In genomic region chr3:120203016-120203415, GRCh38 we compare ENCODE assay signal across 9 cellular contexts.
DNase-seq lines count a peak whose midpoint lies in the region; ATAC-seq, FAIRE-seq and TF ChIP-seq lines count a peak whose summit lies in the region.
"Had no signal": no experiment of that assay in that cellular context is flagged by ENCODE, and none has a peak within 500 bp of the region (broad histone marks: within the 10 kb centered on the region; RNA-seq: fewer than 3 reads in every experiment).

No MANE protein-coding gene starts in this region.

- TF ChIP-seq CTCF in D721Med (IDR thresholded peaks at IDR 0.05; ENCODE audit: insufficient read depth, missing control alignments) = no peak
- no peak for TF ChIP-seq CTCF in WERI-Rb-1 (IDR thresholded peaks at IDR 0.05; ENCODE audit: low read depth, low read length)

- WGBS in right cardiac atrium = 22% methylated on average over 2 of the region's 2 CpGs

- peak; percentile 65 for DNase-seq in HTR-8/SVneo (ENCODE audit: insufficient read length, low spot score)
- DNase-seq in SKM-1 (lab: John Stamatoyannopoulos, UW; ENCODE audit: unreplicated experiment) = peak; percentile 66
- DNase-seq in right cardiac atrium = peak in 1 of 3 donors; percentile 30
- DNase-seq in D721Med (ENCODE audit: insufficient read length, low spot score) = no peak
- DNase-seq in WERI-Rb-1 = no peak
- DNase-seq: activated CD8-positive, alpha-beta memory T cell treated with anti-CD3 and anti-CD28 coated beads, Interleukin-2, amount 50 U/mL, for 4 hours; NCI-H1048 had no signal

- H3K4me3 ChIP-seq in right cardiac atrium (ENCODE audit: low read length) (no peak overlapping the region), subcutaneous abdominal adipose tissue (ENCODE audit: low read depth in 1 of 5, low read length in 5 of 5) (no peak overlapping the region), WERI-Rb-1 (ENCODE audit: low read depth, low read length) (no peak overlapping the region)

- no peaks in the 10 kb centered on the region for H3K36me3 ChIP-seq in subcutaneous abdominal adipose tissue (ENCODE audit: control insufficient read depth in 5 of 5, insufficient read depth in 5 of 5, low read length in 5 of 5)
- no peaks in the 10 kb centered on the region for H3K36me3 ChIP-seq in WERI-Rb-1

- ATAC-seq in right cardiac atrium = peak; percentile 89
- no peak for ATAC-seq in HG02610 (IDR thresholded peaks at IDR 0.05; ENCODE audit: unreplicated experiment)

- FAIRE-seq in HTR-8/SVneo (lab: Jason Lieb, UNC) (no peak), D721Med (lab: Jason Lieb, UNC) (no peak)

- H3K27me3 ChIP-seq in right cardiac atrium (ENCODE audit: control insufficient read depth, insufficient read depth) (no peaks in the 10 kb centered on the region), subcutaneous abdominal adipose tissue (ENCODE audit: control insufficient read depth in 5 of 5, insufficient read depth in 4 of 5, low read length in 5 of 5) (no peaks in the 10 kb centered on the region), WERI-Rb-1 (ENCODE audit: insufficient read depth, low read depth, severe bottlenecking) (no peaks in the 10 kb centered on the region)

- H3K4me1 ChIP-seq in right cardiac atrium (ENCODE audit: control insufficient read depth, insufficient read depth, low read length) = no peaks in the 10 kb centered on the region
- peaks cover 0 to 19% (median 17%) of the 10 kb centered on the region in 5 donors for H3K4me1 ChIP-seq in subcutaneous abdominal adipose tissue (ENCODE audit: control insufficient read depth in 5 of 5, insufficient read depth in 5 of 5, low read length in 5 of 5)

- H3K27ac ChIP-seq in right cardiac atrium (ENCODE audit: low read length) (no peak overlapping the region), subcutaneous abdominal adipose tissue (ENCODE audit: low read depth, low read length) (peak overlapping the region; percentile 33), WERI-Rb-1 (no peak overlapping the region)

- intact Hi-C loops in right cardiac atrium (cut with DNase I) = no loop called here

- no peak overlapping the region for H3K9ac ChIP-seq in subcutaneous abdominal adipose tissue (ENCODE audit: low read length in 5 of 5)

- no peaks in the 10 kb centered on the region for H3K9me3 ChIP-seq in right cardiac atrium (ENCODE audit: control insufficient read depth, low read length)
- H3K9me3 ChIP-seq in subcutaneous abdominal adipose tissue (ENCODE audit: control insufficient read depth in 5 of 5, low read length in 5 of 5) = no peaks in the 10 kb centered on the region
- no peaks in the 10 kb centered on the region for H3K9me3 ChIP-seq in WERI-Rb-1 (ENCODE audit: severe bottlenecking)

Comparison
In these comparisons a context has a peak if more than half of its experiments do, and no peak if none do; other contexts are left out.
1. DNase-seq: peak in HTR-8/SVneo (single experiment) and SKM-1 (single experiment); none in D721Med (single experiment) and WERI-Rb-1 (single experiment).